In genomic region chr13:51125495-51126226, GRCh38 we compare ENCODE assay signal across 8 cellular contexts. TPM values are rescaled to one million over a fixed set of nuclear protein-coding genes. Genes with fewer than 3 reads are reported as not detected.
DNase-seq lines count a peak whose midpoint lies in the region; ATAC-seq and TF ChIP-seq lines count a peak whose summit lies in the region.

No MANE protein-coding gene starts in this region.

- H3K9me3 Mint-ChIP-seq in central memory CD8-positive, alpha-beta T cell, result no peaks in the 10 kb centered on the region

- no peak overlapping the region for H3K27ac Mint-ChIP-seq in central memory CD8-positive, alpha-beta T cell (ENCODE audit: low read depth)

- H3K4me1 Mint-ChIP-seq in central memory CD8-positive, alpha-beta T cell, result peaks cover 6% of the 10 kb centered on the region

- peak; percentile 35 for DNase-seq in A172 (ENCODE audit: low spot score)
- DNase-seq in NCI-H1105 treated with DMSO at 0.1 percent for 48 hours (lab: John Stamatoyannopoulos, UW), result peak; percentile 59
- peak; percentile 72 for DNase-seq in SKM-1 treated with dmso at 0.1 percent for 144 hours (lab: John Stamatoyannopoulos, UW; ENCODE audit: unreplicated experiment)
- DNase-seq in central memory CD8-positive, alpha-beta T cell (ENCODE audit: low spot score in 2 of 2), result no peak
- DNase-seq in left lobe of liver (ENCODE audit: low spot score), result peak; percentile 58
- peak; percentile 8 for DNase-seq in stimulated activated CD8-positive, alpha-beta memory T cell treated with anti-CD3 and anti-CD28 coated beads, Interleukin-12 subunit alpha, Interleukin-12 subunit beta, amount 100 ng/mL, for 1 hour (ENCODE audit: low read depth)

- no peak overlapping the region for H3K4me3 Mint-ChIP-seq in central memory CD8-positive, alpha-beta T cell

- peaks cover 35% of the 10 kb centered on the region for H3K27me3 Mint-ChIP-seq in central memory CD8-positive, alpha-beta T cell

- H3K36me3 Mint-ChIP-seq in central memory CD8-positive, alpha-beta T cell (ENCODE audit: insufficient read depth), result no peaks in the 10 kb centered on the region

- ATAC-seq in HG02678 (IDR thresholded peaks at IDR 0.05; ENCODE audit: unreplicated experiment) (peak; percentile 67), left lobe of liver (peak; percentile 81)
- ATAC-seq in central memory CD8-positive, alpha-beta T cell (replicated peaks; ENCODE audit: extremely low read depth, poor library complexity, severe bottlenecking), result peak; percentile 77

- peak; percentile 80 for TF ChIP-seq CTCF in GM12874 (IDR thresholded peaks at IDR 0.05; ENCODE audit: insufficient read depth, low read depth, low read length)

RNA-seq across cellular contexts. Expression of gene C13orf42, which starts 14.6 kb away (rescaled TPM):
- not detected in 2 replicates for total RNA-seq in A172 (2014; rRNA removed; shearing (Covaris generic))
- total RNA-seq in left lobe of liver, result not detected

Comparison
In these comparisons a context has a peak if more than half of its experiments do, and no peak if none do; other contexts are left out.
1. DNase-seq: peak in A172 (single experiment), NCI-H1105 treated with DMSO at 0.1 percent for 48 hours (single experiment), SKM-1 treated with dmso at 0.1 percent for 144 hours (single experiment), left lobe of liver (single experiment) and stimulated activated CD8-positive, alpha-beta memory T cell treated with anti-CD3 and anti-CD28 coated beads, Interleukin-12 subunit alpha, Interleukin-12 subunit beta, amount 100 ng/mL, for 1 hour (single experiment); none in central memory CD8-positive, alpha-beta T cell (0 of 2).
2. Peak in every context shown above with its lines, with median percentiles within 50 percentile points of each other: ATAC-seq.